ENCODE assay signal across 14 cellular contexts in genomic region chr9:98908897-98909634, GRCh38. TPM values are rescaled to one million over a fixed set of nuclear protein-coding genes. Genes with fewer than 3 reads are reported as not detected.
A peak's percentile ranks its signal among the peaks of the same experiment; 100 is the strongest.
DNase-seq lines count a peak whose midpoint lies in the region; ATAC-seq, FAIRE-seq and TF ChIP-seq lines count a peak whose summit lies in the region.
"Had no signal": no experiment of that assay in that cellular context is flagged by ENCODE, and none has a peak within 500 bp of the region (broad histone marks: within the 10 kb centered on the region; RNA-seq: fewer than 3 reads in every experiment).

No MANE protein-coding gene starts in this region.

- WGBS in pancreas, 2 donors, result 66 to 73% methylated on average over 5 of the region's 5 CpGs

- no peaks in the 10 kb centered on the region for H3K36me3 ChIP-seq in pancreas

- H3K4me1 ChIP-seq in pancreas, result peaks cover 4 to 37% (median 25%) of the 10 kb centered on the region in 3 donors

- H3K4me3 ChIP-seq in fibroblast of mammary gland (ENCODE audit: control insufficient read depth, low read depth, low read length), result no peak overlapping the region
- H3K4me3 ChIP-seq in pancreas, result no peak overlapping the region

- peak; percentile 69 for DNase-seq in AG08395 (ENCODE audit: low spot score)
- peak; percentile 10 for DNase-seq in NCI-H226
- DNase-seq in fibroblast of mammary gland (ENCODE audit: low read depth), result peak; percentile 69
- DNase-seq in pancreas, result no peak
- DNase-seq in NCI-H526 treated with DMSO at 0.1 percent for 48 hours (lab: John Stamatoyannopoulos, UW), result no peak
- no peak for DNase-seq in NCI-H1105 (lab: John Stamatoyannopoulos, UW)
- DNase-seq: central memory CD4-positive, alpha-beta T cell; naive B cell; NCI-H1930; stimulated activated CD4-positive, alpha-beta T cell treated with anti-CD3 and anti-CD28 coated beads, Interleukin-1b, Interleukin-23, amount 100 ng/mL, for 48 hours; T1000 had no signal

- peak overlapping the region in 3 of 4 donors; percentile 47 to 54 (median 53) for H3K27ac ChIP-seq in pancreas
- H3K27ac ChIP-seq: C4-2B had no signal

- TF ChIP-seq CTCF in fibroblast of mammary gland (conservative IDR thresholded peaks at IDR 0.05; ENCODE audit: control insufficient read depth, insufficient read depth, low read depth, low read length), result no peak
- TF ChIP-seq CTCF in pancreas (IDR thresholded peaks at IDR 0.05), result no peak

- no peaks in the 10 kb centered on the region for H3K9me3 ChIP-seq in pancreas

- intact Hi-C loops in pancreas (cut with DNase I), result no loop called here

- ATAC-seq in pancreas (no peak), GM21423 (IDR thresholded peaks at IDR 0.05; ENCODE audit: unreplicated experiment) (no peak), GM19324 (IDR thresholded peaks at IDR 0.05; ENCODE audit: low FRiP score, unreplicated experiment) (no peak)

- H3K27me3 ChIP-seq in pancreas, result no peaks in the 10 kb centered on the region

- FAIRE-seq in pancreas (lab: Jason Lieb, UNC), result no peak

RNA-seq across cellular contexts. Expression of gene COL15A1, which starts 34.6 kb away (rescaled TPM):
- 10 to 100 TPM in 4 of 6 donors, 1 to 10 TPM in 2; 9.4 to 43.4 (median 19.4) TPM for total RNA-seq in pancreas
- 1 to 10 TPM; 6.7 to 7.0 TPM for polyA plus RNA-seq in pancreas

Comparison
In these comparisons a context has a peak if more than half of its experiments do, and no peak if none do; other contexts are left out.
1. DNase-seq: peak in AG08395 (single experiment), NCI-H226 (single experiment) and fibroblast of mammary gland (single experiment); none in pancreas (0 of 6), NCI-H526 treated with DMSO at 0.1 percent for 48 hours (single experiment) and NCI-H1105 (single experiment).